ENCODE assay signal across 8 cellular contexts in the genomic region with DNA sequence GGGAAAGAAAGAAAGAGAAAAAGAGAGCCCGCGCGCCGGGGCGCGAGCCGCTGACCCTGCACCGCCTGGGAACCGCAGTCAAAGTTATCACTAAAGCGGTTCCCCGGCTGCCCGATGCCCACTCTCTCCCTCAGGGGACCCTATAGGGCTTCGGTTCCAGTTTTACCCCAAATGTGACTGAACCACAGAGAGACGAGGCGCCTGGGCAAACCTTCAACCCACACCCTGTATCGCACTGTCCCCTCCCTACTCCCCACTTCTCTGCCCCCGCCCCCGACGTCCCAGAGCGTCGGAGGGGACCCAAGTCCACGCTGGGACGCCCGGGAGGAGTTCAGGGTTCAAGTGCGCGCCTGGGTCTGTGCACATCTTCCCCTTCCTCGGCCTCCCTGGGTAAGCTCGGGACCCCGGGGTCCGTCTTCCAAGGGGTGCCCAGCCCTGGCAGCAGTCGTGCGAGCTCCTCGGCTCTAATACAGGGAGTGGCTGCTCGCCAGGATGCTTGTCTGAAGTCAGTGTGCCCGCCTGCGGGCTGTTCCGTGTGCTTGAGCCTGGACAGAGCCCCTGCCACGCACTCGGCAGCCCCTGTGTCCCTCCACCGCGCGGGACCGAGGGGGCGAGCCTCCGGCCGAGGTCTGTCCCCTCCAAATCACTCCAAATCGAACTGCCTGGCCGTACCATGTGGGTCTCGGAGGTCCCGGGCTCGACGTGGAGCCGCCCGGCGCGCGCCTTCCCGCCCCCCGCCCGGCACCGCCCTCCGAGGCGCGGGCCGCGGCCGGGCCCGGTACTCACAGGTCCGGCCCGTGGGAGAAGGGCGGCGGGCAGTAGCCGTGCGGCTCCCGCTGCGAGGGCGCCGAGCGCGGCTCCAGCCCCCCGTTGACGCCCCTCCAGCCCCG. TPM values are rescaled to one million over a fixed set of nuclear protein-coding genes. Genes with fewer than 3 reads are reported as not detected.
DNase-seq lines count a peak whose midpoint lies in the region; ATAC-seq, FAIRE-seq and TF ChIP-seq lines count a peak whose summit lies in the region.

No MANE protein-coding gene starts in this region.

- peak overlapping the region; percentile 88 for H3K4me3 Mint-ChIP-seq in CD8-positive, alpha-beta T cell
- peak overlapping the region; percentile 89 for H3K4me3 Mint-ChIP-seq in activated CD4-positive, alpha-beta memory T cell treated with anti-CD3 and anti-CD28 coated beads for 36 hours
- H3K4me3 Mint-ChIP-seq in natural killer cell = peak overlapping the region; percentile 91

- ATAC-seq in CD8-positive, alpha-beta T cell = peak; percentile 33
- ATAC-seq in GM21360 (IDR thresholded peaks at IDR 0.05; ENCODE audit: unreplicated experiment) (peak; percentile 25), esophagus mucosa (peak; percentile 45), natural killer cell (peak; percentile 44 to 47 (median 46))

- POLR2A ChIA-PET in CD8-positive, alpha-beta T cell (lab: Charles Lee) = no interaction called here
- POLR2A ChIA-PET in activated CD4-positive, alpha-beta memory T cell treated with anti-CD3 and anti-CD28 coated beads for 36 hours (lab: Charles Lee) = interaction anchor here (1.0 kb wide), 1 partner anchor 10 kb away, joined by 3 read pairs; no protein-coding TSS in a partner anchor

- TF ChIP-seq CTCF in CD8-positive, alpha-beta T cell (IDR thresholded peaks at IDR 0.05) = no peak
- no peak for TF ChIP-seq CTCF in natural killer cell (IDR thresholded peaks at IDR 0.05)

- peaks cover 7% of the 10 kb centered on the region for H3K27me3 ChIP-seq in CD8-positive, alpha-beta T cell (ENCODE audit: insufficient read depth, low read length)

- H3K27ac Mint-ChIP-seq in CD8-positive, alpha-beta T cell = no peak overlapping the region
- no peak overlapping the region for H3K27ac Mint-ChIP-seq in activated CD4-positive, alpha-beta memory T cell treated with anti-CD3 and anti-CD28 coated beads for 36 hours
- peak overlapping the region in 1 of 2 donors; percentile 39 for H3K27ac Mint-ChIP-seq in natural killer cell

- no peak overlapping the region for H3K27ac ChIP-seq in CD8-positive, alpha-beta T cell (ENCODE audit: low read depth, low read length)

- H3K36me3 ChIP-seq in CD8-positive, alpha-beta T cell (ENCODE audit: insufficient read depth, low read length) = no peaks in the 10 kb centered on the region

- peaks cover 3% of the 10 kb centered on the region for H3K4me1 ChIP-seq in CD8-positive, alpha-beta T cell (ENCODE audit: insufficient read depth, low read length)

- peak overlapping the region; percentile 65 for H3K4me3 ChIP-seq in CD8-positive, alpha-beta T cell (ENCODE audit: low read depth, low read length)

- DNase-seq in CD8-positive, alpha-beta T cell = peak in 5 of 7 experiments; percentile 5 to 53 (median 23)
- DNase-seq in HK-2 (ENCODE audit: unreplicated experiment) = peak; percentile 20
- peak; percentile 36 for DNase-seq in activated CD4-positive, alpha-beta memory T cell treated with anti-CD3 and anti-CD28 coated beads for 36 hours
- DNase-seq in natural killer cell = no peak
- DNase-seq in urothelium cell line (ENCODE audit: low spot score) = peak; percentile 61
- DNase-seq in AML-193 (lab: John Stamatoyannopoulos, UW) = no peak

- peaks cover 3% of the 10 kb centered on the region for H3K36me3 Mint-ChIP-seq in CD8-positive, alpha-beta T cell
- H3K36me3 Mint-ChIP-seq in activated CD4-positive, alpha-beta memory T cell treated with anti-CD3 and anti-CD28 coated beads for 36 hours = peaks cover 2% of the 10 kb centered on the region
- H3K36me3 Mint-ChIP-seq in natural killer cell = no peaks in the 10 kb centered on the region

- H3K9me3 Mint-ChIP-seq in CD8-positive, alpha-beta T cell = no peaks in the 10 kb centered on the region
- no peaks in the 10 kb centered on the region for H3K9me3 Mint-ChIP-seq in activated CD4-positive, alpha-beta memory T cell treated with anti-CD3 and anti-CD28 coated beads for 36 hours
- no peaks in the 10 kb centered on the region for H3K9me3 Mint-ChIP-seq in natural killer cell

- H3K4me1 Mint-ChIP-seq in CD8-positive, alpha-beta T cell (ENCODE audit: low read depth) = peaks cover 8% of the 10 kb centered on the region
- peaks cover 9% of the 10 kb centered on the region for H3K4me1 Mint-ChIP-seq in activated CD4-positive, alpha-beta memory T cell treated with anti-CD3 and anti-CD28 coated beads for 36 hours (ENCODE audit: low read depth)
- peaks cover 6 to 16% of the 10 kb centered on the region in 2 donors for H3K4me1 Mint-ChIP-seq in natural killer cell

- intact Hi-C loops in CD8-positive, alpha-beta T cell (cut with DNase I, micrococcal nuclease) = loop anchor here (1.0 to 10.0 kb wide), 7 partner anchors 52 to 766 kb away; partner anchors contain the start of gene BLTP1 (in 1 of the 2)
- intact Hi-C loops in activated CD4-positive, alpha-beta memory T cell treated with anti-CD3 and anti-CD28 coated beads for 36 hours (cut with micrococcal nuclease) = loop anchor here (1.0 to 10.0 kb wide), 7 partner anchors 52 to 766 kb away; partner anchors contain the start of gene BLTP1
- intact Hi-C loops in natural killer cell (cut with micrococcal nuclease) = loop anchor here (1.0 kb wide), 1 partner anchor 201 kb away; the partner anchor contains the start of gene BLTP1

- peaks cover 45% of the 10 kb centered on the region for H3K27me3 Mint-ChIP-seq in CD8-positive, alpha-beta T cell (ENCODE audit: low read depth)
- H3K27me3 Mint-ChIP-seq in activated CD4-positive, alpha-beta memory T cell treated with anti-CD3 and anti-CD28 coated beads for 36 hours = peaks cover 15% of the 10 kb centered on the region
- H3K27me3 Mint-ChIP-seq in natural killer cell (ENCODE audit: low read depth in 2 of 2) = peaks cover 43 to 55% of the 10 kb centered on the region in 2 donors

- no peak for FAIRE-seq in urothelium cell line (lab: Jason Lieb, UNC)

- no peaks in the 10 kb centered on the region for H3K9me3 ChIP-seq in CD8-positive, alpha-beta T cell (ENCODE audit: low read length)

- CTCF ChIA-PET in CD8-positive, alpha-beta T cell (lab: Charles Lee) = interaction anchor here (0.6 to 1.0 kb wide), 3 partner anchors 10 to 629 kb away, joined by 3 read pairs; no protein-coding TSS in a partner anchor
- CTCF ChIA-PET in activated CD4-positive, alpha-beta memory T cell treated with anti-CD3 and anti-CD28 coated beads for 36 hours (lab: Charles Lee) = interaction anchor here (0.6 to 2.1 kb wide), 6 partner anchors 10 to 136 kb away, joined by 3 to 10 read pairs (median 4); no protein-coding TSS in a partner anchor

RNA-seq across cellular contexts. Expression of gene TRPC3, which starts 0.9 kb away (rescaled TPM):
- total RNA-seq in CD8-positive, alpha-beta T cell = not detected
- 1 to 10 TPM; 1.0 to 1.6 TPM for total RNA-seq in activated CD4-positive, alpha-beta memory T cell treated with anti-CD3 and anti-CD28 coated beads for 36 hours
- total RNA-seq in esophagus mucosa (not detected), natural killer cell (under 1 TPM; 0.34 to 0.88 (median 0.49) TPM)

Comparison
In these comparisons a context has a peak if more than half of its experiments do, and no peak if none do; other contexts are left out.
1. DNase-seq: peak in CD8-positive, alpha-beta T cell (5 of 7), HK-2 (single experiment), activated CD4-positive, alpha-beta memory T cell treated with anti-CD3 and anti-CD28 coated beads for 36 hours (single experiment) and urothelium cell line (single experiment); none in natural killer cell (single experiment) and AML-193 (0 of 2).
2. Peak in every context shown above with its lines, with median percentiles within 50 percentile points of each other: ATAC-seq and H3K4me3 Mint-ChIP-seq.